ENCODE assay signal across 23 cellular contexts in the genomic region with DNA sequence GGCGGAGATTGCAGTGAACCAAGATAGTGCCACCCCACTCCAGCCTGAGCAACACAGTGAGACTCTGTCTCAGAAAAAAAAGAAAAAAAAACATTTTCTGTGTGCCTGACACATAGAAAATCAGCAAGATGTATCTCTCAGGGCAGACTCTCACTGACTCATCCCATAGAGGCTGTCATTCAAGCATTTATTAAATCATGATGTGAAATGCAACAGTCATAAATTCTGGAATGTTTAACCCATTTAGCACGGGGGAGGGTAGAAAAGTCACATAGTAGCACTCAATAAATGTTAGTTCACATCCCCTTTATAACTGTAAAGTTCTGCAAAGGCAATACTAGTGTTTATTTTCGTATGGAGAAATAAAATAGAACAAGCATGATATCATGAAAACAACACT. TPM values are rescaled to one million over a fixed set of nuclear protein-coding genes. Genes with fewer than 3 reads are reported as not detected.
DNase-seq lines count a peak whose midpoint lies in the region; ATAC-seq and TF ChIP-seq lines count a peak whose summit lies in the region.
"Had no signal": no experiment of that assay in that cellular context is flagged by ENCODE, and none has a peak within 500 bp of the region (broad histone marks: within the 10 kb centered on the region; RNA-seq: fewer than 3 reads in every experiment).

No MANE protein-coding gene starts in this region.

- POLR2A ChIA-PET in activated CD8-positive, alpha-beta T cell treated with anti-CD3 and anti-CD28 coated beads for 36 hours (lab: Charles Lee) = interaction anchor here (0.6 kb wide), 1 partner anchor 12 kb away, joined by 3 read pairs; no protein-coding TSS in a partner anchor

- peak overlapping the region; percentile 91 for H3K27ac Mint-ChIP-seq in osteocyte (ENCODE audit: unreplicated experiment)
- H3K27ac Mint-ChIP-seq in activated CD8-positive, alpha-beta T cell treated with anti-CD3 and anti-CD28 coated beads for 36 hours = no peak overlapping the region
- H3K27ac Mint-ChIP-seq: activated CD8-positive, alpha-beta memory T cell treated with anti-CD3 and anti-CD28 coated beads, Interleukin-2, amount 10 ng/mL, durations not matched to agents 7 days and 5 days; CD4-positive, CD25-positive, alpha-beta regulatory T cell; H9 had no signal

- H3K36me3 Mint-ChIP-seq in osteocyte (ENCODE audit: unreplicated experiment) = no peaks in the 10 kb centered on the region
- H3K36me3 Mint-ChIP-seq in activated CD8-positive, alpha-beta T cell treated with anti-CD3 and anti-CD28 coated beads for 36 hours (ENCODE audit: low read depth) = no peaks in the 10 kb centered on the region
- H3K36me3 Mint-ChIP-seq: activated CD8-positive, alpha-beta memory T cell treated with anti-CD3 and anti-CD28 coated beads, Interleukin-2, amount 10 ng/mL, durations not matched to agents 7 days and 5 days; CD4-positive, CD25-positive, alpha-beta regulatory T cell had no signal

- no peaks in the 10 kb centered on the region for H3K9me3 Mint-ChIP-seq in osteocyte (ENCODE audit: unreplicated experiment)
- no peaks in the 10 kb centered on the region for H3K9me3 Mint-ChIP-seq in activated CD8-positive, alpha-beta T cell treated with anti-CD3 and anti-CD28 coated beads for 36 hours
- H3K9me3 Mint-ChIP-seq: CD4-positive, CD25-positive, alpha-beta regulatory T cell; H9 had no signal

- H3K36me3 ChIP-seq in Peyer's patch = no peaks in the 10 kb centered on the region
- H3K36me3 ChIP-seq: WERI-Rb-1 had no signal

- no peaks in the 10 kb centered on the region for H3K4me1 ChIP-seq in Peyer's patch
- H3K4me1 ChIP-seq: parathyroid adenoma had no signal

- no peaks in the 10 kb centered on the region for H3K27me3 Mint-ChIP-seq in osteocyte (ENCODE audit: unreplicated experiment)
- H3K27me3 Mint-ChIP-seq in activated CD8-positive, alpha-beta T cell treated with anti-CD3 and anti-CD28 coated beads for 36 hours = peaks cover 1% of the 10 kb centered on the region

- no peak overlapping the region for H3K27ac ChIP-seq in Peyer's patch
- H3K27ac ChIP-seq: parathyroid adenoma, WERI-Rb-1 had no signal

- H3K4me1 Mint-ChIP-seq in osteocyte (ENCODE audit: unreplicated experiment) = peaks cover 27% of the 10 kb centered on the region
- H3K4me1 Mint-ChIP-seq in activated CD8-positive, alpha-beta T cell treated with anti-CD3 and anti-CD28 coated beads for 36 hours (ENCODE audit: low read depth) = peaks cover 2% of the 10 kb centered on the region

- DNase-seq in EH (ENCODE audit: low read depth) = peak; percentile 98
- peak; percentile 71 for DNase-seq in M059J (ENCODE audit: low read depth)
- DNase-seq in choroid plexus epithelial cell (ENCODE audit: low read depth) = peak; percentile 28
- no peak for DNase-seq in osteocyte (ENCODE audit: extremely low spot score, unreplicated experiment)
- DNase-seq in activated CD8-positive, alpha-beta T cell treated with anti-CD3 and anti-CD28 coated beads for 36 hours = no peak
- DNase-seq in activated naive CD4-positive, alpha-beta T cell treated with Interleukin-2 at 50 U/mL for 16 hours = no peak
- no peak for DNase-seq in Peyer's patch
- DNase-seq in HuH-7 (ENCODE audit: low spot score) = no peak
- DNase-seq: activated CD8-positive, alpha-beta memory T cell treated with anti-CD3 and anti-CD28 coated beads, Interleukin-2, amount 10 ng/mL, durations not matched to agents 7 days and 5 days; activated naive CD4-positive, alpha-beta T cell treated with anti-CD3 and anti-CD28 coated beads, Interleukin-2, amount 50 U/mL, for 16 hours; CD4-positive, CD25-positive, alpha-beta regulatory T cell; central memory CD4-positive, alpha-beta T cell; DMS79 treated with DMSO at 0.1 percent for 48 hours; H9; Karpas-422; kidney; mucosa of descending colon; NCI-H1694; small intestine; stimulated activated naive CD8-positive, alpha-beta T cell treated with anti-CD3 and anti-CD28 coated beads, Interleukin-15, Interleukin-2, amounts not matched to agents 100 U/mL and 50 U/mL, for 24 hours; WERI-Rb-1 had no signal

- CTCF ChIA-PET in activated CD8-positive, alpha-beta T cell treated with anti-CD3 and anti-CD28 coated beads for 36 hours (lab: Charles Lee) = interaction anchor here (0.9 to 4.2 kb wide), 5 partner anchors 14 to 294 kb away, joined by 3 to 123 read pairs (median 68); partner anchors contain the start of gene CARMIL1

- no peak overlapping the region for H3K4me3 ChIP-seq in choroid plexus epithelial cell (ENCODE audit: low read depth, low read length)
- no peak overlapping the region for H3K4me3 ChIP-seq in Peyer's patch
- H3K4me3 ChIP-seq: GM12878, mucosa of descending colon had no signal

- no peak for TF ChIP-seq POLR2A in Peyer's patch (IDR thresholded peaks at IDR 0.05)

- H3K27me3 ChIP-seq in Peyer's patch = no peaks in the 10 kb centered on the region

- intact Hi-C loops in activated CD8-positive, alpha-beta T cell treated with anti-CD3 and anti-CD28 coated beads for 36 hours (cut with micrococcal nuclease) = loop anchor here (2.0 kb wide), 1 partner anchor 293 kb away; no protein-coding TSS in a partner anchor

- TF ChIP-seq CTCF in choroid plexus epithelial cell (conservative IDR thresholded peaks at IDR 0.05; ENCODE audit: low read depth, low read length) (no peak), osteocyte (IDR thresholded peaks at IDR 0.05) (no peak), Peyer's patch (IDR thresholded peaks at IDR 0.05) (no peak)
- no peak for TF ChIP-seq CTCF in activated CD8-positive, alpha-beta T cell treated with anti-CD3 and anti-CD28 coated beads for 36 hours (IDR thresholded peaks at IDR 0.05)

- no peak for ATAC-seq in activated CD8-positive, alpha-beta T cell treated with anti-CD3 and anti-CD28 coated beads for 36 hours
- ATAC-seq: activated CD8-positive, alpha-beta memory T cell treated with anti-CD3 and anti-CD28 coated beads, Interleukin-2, amount 10 ng/mL, durations not matched to agents 7 days and 5 days; GM12878; mucosa of descending colon; stimulated activated naive CD8-positive, alpha-beta T cell treated with anti-CD3 and anti-CD28 coated beads, Interleukin-15, Interleukin-2, amounts not matched to agents 100 U/mL and 50 U/mL, for 24 hours had no signal

- no peaks in the 10 kb centered on the region for H3K9me3 ChIP-seq in Peyer's patch
- H3K9me3 ChIP-seq: mucosa of descending colon had no signal

- peak overlapping the region; percentile 47 for H3K4me3 Mint-ChIP-seq in osteocyte (ENCODE audit: unreplicated experiment)
- H3K4me3 Mint-ChIP-seq in activated CD8-positive, alpha-beta T cell treated with anti-CD3 and anti-CD28 coated beads for 36 hours = no peak overlapping the region
- H3K4me3 Mint-ChIP-seq: activated CD8-positive, alpha-beta memory T cell treated with anti-CD3 and anti-CD28 coated beads, Interleukin-2, amount 10 ng/mL, durations not matched to agents 7 days and 5 days; CD4-positive, CD25-positive, alpha-beta regulatory T cell; H9 had no signal

RNA-seq across cellular contexts. Expression of gene CARMIL1, which starts 15.6 kb away (rescaled TPM):
- total RNA-seq in M059J (2014; rRNA removed; shearing (Covaris generic)) = 13.9 and 20.3 TPM in 2 replicates
- total RNA-seq in osteocyte = 14.9 and 16.0 TPM in 2 replicates
- 1 to 10 TPM; 3.6 to 4.1 TPM for total RNA-seq in activated CD8-positive, alpha-beta T cell treated with anti-CD3 and anti-CD28 coated beads for 36 hours
- 100 to 1,000 TPM in 1 of 4 donors, 10 to 100 TPM in 3; 75.1 to 107 (median 85.7) TPM for total RNA-seq in Peyer's patch

Comparison
In these comparisons a context has a peak if more than half of its experiments do, and no peak if none do; other contexts are left out.
1. DNase-seq: peak in EH (single experiment), M059J (single experiment) and choroid plexus epithelial cell (single experiment); none in osteocyte (single experiment), activated CD8-positive, alpha-beta T cell treated with anti-CD3 and anti-CD28 coated beads for 36 hours (single experiment), activated naive CD4-positive, alpha-beta T cell treated with Interleukin-2 at 50 U/mL for 16 hours (single experiment), Peyer's patch (0 of 3) and HuH-7 (single experiment).